In genomic region chr4:163111588-163111987, GRCh38 we compare ENCODE assay signal across 14 cellular contexts. TPM values are rescaled to one million over a fixed set of nuclear protein-coding genes. Genes with fewer than 3 reads are reported as not detected.
DNase-seq lines count a peak whose midpoint lies in the region; ATAC-seq and TF ChIP-seq lines count a peak whose summit lies in the region.
"Had no signal": no experiment of that assay in that cellular context is flagged by ENCODE, and none has a peak within 500 bp of the region (broad histone marks: within the 10 kb centered on the region; RNA-seq: fewer than 3 reads in every experiment).

No MANE protein-coding gene starts in this region.

- DNase-seq in cardiac muscle cell (ENCODE audit: low read depth in 1 of 2, low spot score in 1 of 2) (peak; percentile 35 to 46), right atrium auricular region (ENCODE audit: low spot score) (no peak), astrocyte of the spinal cord (ENCODE audit: low read depth, low spot score) (peak; percentile 7), kidney epithelial cell (ENCODE audit: low read depth) (no peak)
- DNase-seq in activated CD4-positive, alpha-beta T cell treated with anti-CD3 and anti-CD28 coated beads, Interleukin-2, amount 50 U/mL, for 1 hour: no peak
- DNase-seq in T-helper 2 cell treated with Interferon-gamma antibody and Interleukin-4, amounts not matched to agents 5 μg/mL and 100 μg/mL, for 36 hours (ENCODE audit: low spot score): no peak
- DNase-seq in central memory CD4-positive, alpha-beta T cell: no peak
- DNase-seq: activated B cell treated with CpG ODN at 0.5 μM for 24 hours; activated naive CD4-positive, alpha-beta T cell treated with anti-CD3 and anti-CD28 coated beads, Interleukin-2, amount 10 ng/mL, durations not matched to agents 7 days and 5 days; foreskin melanocyte; NCI-H82; stimulated activated naive CD4-positive, alpha-beta T cell had no signal

- H3K4me3 Mint-ChIP-seq in T-helper 2 cell treated with Interferon-gamma antibody and Interleukin-4, amounts not matched to agents 5 μg/mL and 100 μg/mL, for 36 hours: no peak overlapping the region
- H3K4me3 Mint-ChIP-seq: activated B cell treated with CpG ODN at 0.5 μM for 24 hours; activated naive CD4-positive, alpha-beta T cell treated with anti-CD3 and anti-CD28 coated beads, Interleukin-2, amount 10 ng/mL, durations not matched to agents 7 days and 5 days; B cell had no signal

- in situ Hi-C loops in astrocyte of the spinal cord (cut with HindIII; ENCODE audit: low sequenced_read_pairs): no loop called here

- H3K4me1 Mint-ChIP-seq in T-helper 2 cell treated with Interferon-gamma antibody and Interleukin-4, amounts not matched to agents 5 μg/mL and 100 μg/mL, for 36 hours (ENCODE audit: low read depth): peaks cover 23% of the 10 kb centered on the region

- H3K27me3 Mint-ChIP-seq in T-helper 2 cell treated with Interferon-gamma antibody and Interleukin-4, amounts not matched to agents 5 μg/mL and 100 μg/mL, for 36 hours (ENCODE audit: low read depth): no peaks in the 10 kb centered on the region
- H3K27me3 Mint-ChIP-seq: activated B cell treated with CpG ODN at 0.5 μM for 24 hours; activated naive CD4-positive, alpha-beta T cell treated with anti-CD3 and anti-CD28 coated beads, Interleukin-2, amount 10 ng/mL, durations not matched to agents 7 days and 5 days; B cell had no signal

- no peak overlapping the region for H3K27ac Mint-ChIP-seq in T-helper 2 cell treated with Interferon-gamma antibody and Interleukin-4, amounts not matched to agents 5 μg/mL and 100 μg/mL, for 36 hours
- H3K27ac Mint-ChIP-seq: activated naive CD4-positive, alpha-beta T cell treated with anti-CD3 and anti-CD28 coated beads, Interleukin-2, amount 10 ng/mL, durations not matched to agents 7 days and 5 days; B cell had no signal

- H3K36me3 ChIP-seq in cardiac muscle cell (no peaks in the 10 kb centered on the region), right atrium auricular region (no peaks in the 10 kb centered on the region), kidney epithelial cell (ENCODE audit: control insufficient read depth, insufficient read depth, low read length) (no peaks in the 10 kb centered on the region)

- no peak for ATAC-seq in esophagus mucosa

- H3K27ac ChIP-seq in cardiac muscle cell: no peak overlapping the region
- no peak overlapping the region for H3K27ac ChIP-seq in right atrium auricular region

- no peaks in the 10 kb centered on the region for H3K27me3 ChIP-seq in cardiac muscle cell
- H3K27me3 ChIP-seq in right atrium auricular region: no peaks in the 10 kb centered on the region
- no peaks in the 10 kb centered on the region for H3K27me3 ChIP-seq in kidney epithelial cell (ENCODE audit: control insufficient read depth, insufficient read depth, low read length)

- no peaks in the 10 kb centered on the region for H3K9me3 ChIP-seq in cardiac muscle cell (ENCODE audit: low read depth)
- H3K9me3 ChIP-seq in right atrium auricular region: no peaks in the 10 kb centered on the region

- H3K9me3 Mint-ChIP-seq in T-helper 2 cell treated with Interferon-gamma antibody and Interleukin-4, amounts not matched to agents 5 μg/mL and 100 μg/mL, for 36 hours: no peaks in the 10 kb centered on the region
- H3K9me3 Mint-ChIP-seq: activated B cell treated with CpG ODN at 0.5 μM for 24 hours; activated naive CD4-positive, alpha-beta T cell treated with anti-CD3 and anti-CD28 coated beads, Interleukin-2, amount 10 ng/mL, durations not matched to agents 7 days and 5 days had no signal

- TF ChIP-seq CTCF in cardiac muscle cell (IDR thresholded peaks at IDR 0.05; ENCODE audit: low read depth, low read length): peak; percentile 44
- peak in 1 of 2 donors; percentile 30 for TF ChIP-seq CTCF in right atrium auricular region (IDR thresholded peaks at IDR 0.05)
- TF ChIP-seq CTCF in astrocyte of the spinal cord (IDR thresholded peaks at IDR 0.05; ENCODE audit: low read depth, low read length): peak; percentile 46
- peak; percentile 34 for TF ChIP-seq CTCF in kidney epithelial cell (IDR thresholded peaks at IDR 0.05; ENCODE audit: insufficient read depth, low read length, poor library complexity, severe bottlenecking)

- H3K4me1 ChIP-seq in cardiac muscle cell (ENCODE audit: low read depth) (no peaks in the 10 kb centered on the region), right atrium auricular region (no peaks in the 10 kb centered on the region)

- H3K4me3 ChIP-seq in cardiac muscle cell (no peak overlapping the region), right atrium auricular region (no peak overlapping the region), astrocyte of the spinal cord (ENCODE audit: low read depth, low read length) (no peak overlapping the region), kidney epithelial cell (ENCODE audit: low read depth, low read length) (no peak overlapping the region)

- H3K36me3 Mint-ChIP-seq in T-helper 2 cell treated with Interferon-gamma antibody and Interleukin-4, amounts not matched to agents 5 μg/mL and 100 μg/mL, for 36 hours (ENCODE audit: low read depth): no peaks in the 10 kb centered on the region
- H3K36me3 Mint-ChIP-seq: activated naive CD4-positive, alpha-beta T cell treated with anti-CD3 and anti-CD28 coated beads, Interleukin-2, amount 10 ng/mL, durations not matched to agents 7 days and 5 days had no signal

RNA-seq across cellular contexts. Expression of gene NAF1, which starts 55.1 kb away (rescaled TPM):
- total RNA-seq in cardiac muscle cell (20.5 and 31.6 TPM in 2 replicates), right atrium auricular region (10 to 100 TPM; 11.1 to 13.3 TPM), kidney epithelial cell (23.5 and 24.7 TPM in 2 replicates), esophagus mucosa (11.4 TPM)
- polyA plus RNA-seq in cardiac muscle cell: 9.1 TPM in 2 replicates

Comparison
In these comparisons a context has a peak if more than half of its experiments do, and no peak if none do; other contexts are left out.
1. DNase-seq: peak in cardiac muscle cell (2 of 2) and astrocyte of the spinal cord (single experiment); none in right atrium auricular region (single experiment), kidney epithelial cell (single experiment), activated CD4-positive, alpha-beta T cell treated with anti-CD3 and anti-CD28 coated beads, Interleukin-2, amount 50 U/mL, for 1 hour (single experiment), T-helper 2 cell treated with Interferon-gamma antibody and Interleukin-4, amounts not matched to agents 5 μg/mL and 100 μg/mL, for 36 hours (single experiment) and central memory CD4-positive, alpha-beta T cell (single experiment).